In genomic region chr9:132163457-132163875, GRCh38 we compare ENCODE assay signal across 1 cellular context.
TF ChIP-seq lines count a peak whose summit lies in the region.

No MANE protein-coding gene starts in this region.

TF ChIP-seq in HepG2, 621 proteins besides CTCF, POLR2A, EP300 and RAD21 (continued from another document):
- TF ChIP-seq GPBP1L1 (CRISPR knock-in tag; IDR thresholded peaks at IDR 0.05), result no peak
- no peak for TF ChIP-seq ZNF512B (CRISPR knock-in tag; IDR thresholded peaks at IDR 0.05; ENCODE audit: borderline replicate concordance)
- TF ChIP-seq ZNF792 (CRISPR knock-in tag; IDR thresholded peaks at IDR 0.05), result no peak
- TF ChIP-seq ZNF142 (CRISPR knock-in tag; IDR thresholded peaks at IDR 0.05), result no peak
- TF ChIP-seq GTF3A (CRISPR knock-in tag; conservative IDR thresholded peaks at IDR 0.05), result no peak
- no peak for TF ChIP-seq GRHL1 (CRISPR knock-in tag; conservative IDR thresholded peaks at IDR 0.05)
- TF ChIP-seq ETV6 (CRISPR knock-in tag; conservative IDR thresholded peaks at IDR 0.05), result no peak
- no peak for TF ChIP-seq ZNF281 (CRISPR knock-in tag; IDR thresholded peaks at IDR 0.05; ENCODE audit: borderline replicate concordance)
- no peak for TF ChIP-seq ATAD3A (CRISPR knock-in tag; IDR thresholded peaks at IDR 0.05)
- no peak for TF ChIP-seq HNRNPK (IDR thresholded peaks at IDR 0.05; ENCODE audit: low read depth, low read length, poor library complexity, severe bottlenecking)
- TF ChIP-seq ZNF770 (CRISPR knock-in tag; IDR thresholded peaks at IDR 0.05), result no peak
- TF ChIP-seq ZNF282 (IDR thresholded peaks at IDR 0.05; ENCODE audit: partially characterized antibody), result no peak
- no peak for TF ChIP-seq ZSCAN25 (CRISPR knock-in tag; IDR thresholded peaks at IDR 0.05)
